ENCODE assay signal across 11 cellular contexts in the genomic region with DNA sequence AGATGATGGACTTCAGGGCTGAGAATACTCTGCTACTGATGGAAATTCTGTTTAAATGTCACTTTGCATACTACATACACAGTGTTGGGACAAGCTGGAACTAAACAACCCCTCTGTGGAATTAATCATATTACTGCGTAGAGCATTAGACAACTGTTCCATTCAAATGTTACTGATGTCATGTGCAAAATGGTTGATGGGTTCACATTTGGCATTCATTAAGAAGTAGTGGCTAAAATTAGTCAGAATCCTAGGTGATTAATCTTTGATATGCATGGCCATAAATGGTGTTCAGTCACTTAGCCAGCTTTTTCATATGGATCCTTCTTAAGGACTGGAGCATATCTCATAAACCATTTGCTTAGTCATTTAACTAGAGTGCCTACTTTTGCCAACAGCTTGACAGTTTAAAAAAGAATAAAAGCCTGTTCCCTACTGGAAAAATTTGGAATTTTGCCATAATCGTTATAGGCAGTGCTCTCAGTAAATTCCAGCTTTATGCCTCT.
DNase-seq lines count a peak whose midpoint lies in the region; ATAC-seq and TF ChIP-seq lines count a peak whose summit lies in the region.
"Had no signal": no experiment of that assay in that cellular context is flagged by ENCODE, and none has a peak within 500 bp of the region (broad histone marks: within the 10 kb centered on the region; RNA-seq: fewer than 3 reads in every experiment).

No MANE protein-coding gene starts in this region.

- no peak overlapping the region for H3K4me3 ChIP-seq in right atrium auricular region
- H3K4me3 ChIP-seq in mucosa of descending colon, result no peak overlapping the region
- H3K4me3 ChIP-seq: uterus had no signal

- H3K9me3 ChIP-seq in right atrium auricular region (no peaks in the 10 kb centered on the region), mucosa of descending colon (no peaks in the 10 kb centered on the region)
- H3K9me3 ChIP-seq: uterus had no signal

- DNase-seq in Right ventricle myocardium inferior (ENCODE audit: missing footprints) (no peak), right atrium auricular region (ENCODE audit: low spot score) (no peak), RPMI7951 (ENCODE audit: low read depth) (peak; percentile 63), foreskin keratinocyte (peak; percentile 42 to 57), NCI-H226 (no peak), NCI-H526 treated with DMSO at 0.1 percent for 48 hours (lab: John Stamatoyannopoulos, UW) (no peak), mucosa of descending colon (no peak), retina (no peak)
- DNase-seq: AML-193, uterus had no signal

- H3K27me3 ChIP-seq in right atrium auricular region (no peaks in the 10 kb centered on the region), foreskin keratinocyte (no peaks in the 10 kb centered on the region)
- H3K27me3 ChIP-seq: uterus had no signal

- intact Hi-C loops in Right ventricle myocardium inferior (cut with DNase I) (no loop called here), mucosa of descending colon (cut with DNase I, micrococcal nuclease) (no loop called here)

- H3K27ac ChIP-seq in right atrium auricular region, result peak overlapping the region in 1 of 2 donors; percentile 71
- no peak overlapping the region for H3K27ac ChIP-seq in foreskin keratinocyte

- H3K4me1 ChIP-seq in right atrium auricular region, result peaks cover 0 to 19% of the 10 kb centered on the region in 2 donors
- H3K4me1 ChIP-seq in foreskin keratinocyte, result no peaks in the 10 kb centered on the region
- H3K4me1 ChIP-seq in mucosa of descending colon (ENCODE audit: low read depth), result no peaks in the 10 kb centered on the region

- no peaks in the 10 kb centered on the region for H3K36me3 ChIP-seq in right atrium auricular region
- no peaks in the 10 kb centered on the region for H3K36me3 ChIP-seq in mucosa of descending colon (ENCODE audit: low read depth)
- H3K36me3 ChIP-seq: uterus had no signal

- TF ChIP-seq CTCF in right atrium auricular region (IDR thresholded peaks at IDR 0.05) (no peak), foreskin keratinocyte (conservative IDR thresholded peaks at IDR 0.05) (no peak), mucosa of descending colon (IDR thresholded peaks at IDR 0.05) (no peak)

- peak; percentile 43 for ATAC-seq in Right ventricle myocardium inferior
- ATAC-seq in foreskin keratinocyte, result peak; percentile 80
- ATAC-seq in mucosa of descending colon, result no peak
- ATAC-seq: natural killer cell treated with Interleukin-12 subunit alpha and Interleukin-12 subunit beta and Interleukin-15 and Interleukin-18, amount 100 ng/mL, for 72 hours had no signal

Comparison
In these comparisons a context has a peak if more than half of its experiments do, and no peak if none do; other contexts are left out.
1. DNase-seq: peak in RPMI7951 (single experiment) and foreskin keratinocyte (2 of 2); none in Right ventricle myocardium inferior (single experiment), right atrium auricular region (single experiment), NCI-H226 (single experiment), NCI-H526 treated with DMSO at 0.1 percent for 48 hours (single experiment), mucosa of descending colon (0 of 3) and retina (single experiment).